In the genomic region with DNA sequence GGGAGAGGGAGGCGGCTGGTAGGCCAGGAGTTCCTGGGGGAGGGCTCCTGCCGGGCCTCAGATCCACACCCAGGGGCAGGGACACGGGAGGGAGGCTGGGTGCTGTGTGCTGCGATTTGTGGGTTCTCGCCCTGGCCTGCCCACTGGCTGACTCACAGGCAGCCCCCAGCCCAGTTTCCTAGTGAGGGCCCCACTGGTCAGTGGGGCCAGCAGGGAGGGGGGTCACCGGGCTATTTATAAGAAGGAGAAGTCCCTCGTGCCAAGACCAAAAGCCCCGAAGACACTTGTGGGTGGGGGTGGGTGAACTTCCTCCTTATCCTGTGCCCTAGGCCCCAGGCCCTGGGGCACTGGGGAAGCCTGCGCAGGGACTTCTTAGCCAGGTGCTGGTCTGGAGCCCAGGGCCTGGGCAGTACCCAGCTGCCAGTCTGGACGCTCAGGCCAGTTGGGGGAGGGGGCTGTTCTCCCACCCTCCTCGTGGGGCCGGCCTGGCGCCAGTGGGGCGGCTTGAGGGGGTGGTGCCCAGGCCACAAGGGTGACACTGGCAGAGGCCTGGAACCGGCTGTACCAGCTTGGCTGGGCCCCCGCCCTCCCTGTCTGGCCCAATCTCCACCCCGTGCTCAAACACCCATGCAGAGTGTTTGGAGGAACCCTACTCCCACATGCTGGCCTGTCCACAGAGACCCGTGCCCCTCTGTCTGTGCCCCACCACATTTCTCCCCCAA, we compare ENCODE assay signal across 9 cellular contexts. TPM values are rescaled to one million over a fixed set of nuclear protein-coding genes. Genes with fewer than 3 reads are reported as not detected.
DNase-seq lines count a peak whose midpoint lies in the region; ATAC-seq, FAIRE-seq and TF ChIP-seq lines count a peak whose summit lies in the region.
"Had no signal": no experiment of that assay in that cellular context is flagged by ENCODE, and none has a peak within 500 bp of the region (broad histone marks: within the 10 kb centered on the region; RNA-seq: fewer than 3 reads in every experiment).

No MANE protein-coding gene starts in this region.

- H3K9ac ChIP-seq in PC-3 (ENCODE audit: low read length): peak overlapping the region; percentile 38

- FAIRE-seq in pancreas (lab: Jason Lieb, UNC): no peak

- no peak for TF ChIP-seq EP300 in esophagus muscularis mucosa (IDR thresholded peaks at IDR 0.05)

- CTCF ChIA-PET in PC-3 (lab: Charles Lee): interaction anchor here (0.6 kb wide), 1 partner anchor 1147 kb away, joined by 3 read pairs; no protein-coding TSS in a partner anchor

- H3F3A ChIP-seq in PC-3 (ENCODE audit: low read length, unreplicated experiment): peaks cover 9% of the 10 kb centered on the region

- peak overlapping the region; percentile 72 for H3K27ac ChIP-seq in PC-3 (ENCODE audit: low read length)
- peak overlapping the region; percentile 97 to 99 (median 99) for H3K27ac ChIP-seq in esophagus muscularis mucosa (replicated peaks in 1 of 4)
- peak overlapping the region; percentile 74 to 99 (median 85) for H3K27ac ChIP-seq in pancreas

- 60% methylated on average over 6 of the region's 18 CpGs for WGBS in esophagus muscularis mucosa
- WGBS in pancreas, 2 donors: 22 to 36% methylated on average over 10 to 18 of the region's 18 CpGs

- no peaks in the 10 kb centered on the region for H3K9me2 ChIP-seq in PC-3 (replicated peaks; ENCODE audit: low read length)

- intact Hi-C loops in PC-3 (cut with micrococcal nuclease): no loop called here
- intact Hi-C loops in esophagus muscularis mucosa (cut with DNase I): no loop called here
- intact Hi-C loops in pancreas (cut with DNase I): no loop called here

- peak overlapping the region; percentile 15; the same call in 1 of the 2 replicates for H2AFZ ChIP-seq in PC-3 (ENCODE audit: low read length)

- no peak for TF ChIP-seq POLR2A in esophagus muscularis mucosa (IDR thresholded peaks at IDR 0.05; ENCODE audit: low read depth)

- no peaks in the 10 kb centered on the region for H4K20me1 ChIP-seq in PC-3 (ENCODE audit: low read length)

- H3K36me3 ChIP-seq in PC-3 (ENCODE audit: low read depth, low read length) (no peaks in the 10 kb centered on the region), esophagus muscularis mucosa (no peaks in the 10 kb centered on the region), pancreas (no peaks in the 10 kb centered on the region)

- H3K9me3 ChIP-seq in PC-3 (ENCODE audit: low read length): no peaks in the 10 kb centered on the region
- H3K9me3 ChIP-seq in esophagus muscularis mucosa: peaks cover 0 to 1% (median 0%) of the 10 kb centered on the region in 4 donors
- no peaks in the 10 kb centered on the region for H3K9me3 ChIP-seq in pancreas

- H3K4me1 ChIP-seq in PC-3 (ENCODE audit: insufficient read depth, low read length) (peaks cover 79% of the 10 kb centered on the region), esophagus muscularis mucosa (peaks cover 63 to 92% (median 84%) of the 10 kb centered on the region in 4 donors), pancreas (peaks cover 16 to 52% (median 31%) of the 10 kb centered on the region in 3 donors)

- BruUV-seq in PC-3 (replicated peaks; lab: Mats Ljungman, UMichigan): no TSS peak

- no peak for TF ChIP-seq CTCF in PC-3 (conservative IDR thresholded peaks at IDR 0.05; ENCODE audit: low read depth, low read length)
- no peak for TF ChIP-seq CTCF in esophagus muscularis mucosa (IDR thresholded peaks at IDR 0.05)
- no peak for TF ChIP-seq CTCF in pancreas (IDR thresholded peaks at IDR 0.05)

- H3K27me3 ChIP-seq in PC-3 (ENCODE audit: low read length): no peaks in the 10 kb centered on the region
- no peaks in the 10 kb centered on the region for H3K27me3 ChIP-seq in esophagus muscularis mucosa
- H3K27me3 ChIP-seq in pancreas: no peaks in the 10 kb centered on the region

- DNase-seq in CMK (ENCODE audit: low read depth): peak; percentile 83
- peak; percentile 75 for DNase-seq in PC-3
- no peak for DNase-seq in esophagus muscularis mucosa (ENCODE audit: extremely low spot score)
- DNase-seq in pancreas: peak in 5 of 6 donors; percentile 77 to 88 (median 87)
- DNase-seq in NCI-H82 (lab: John Stamatoyannopoulos, UW): no peak
- no peak for DNase-seq in central memory CD4-positive, alpha-beta T cell
- no peak for DNase-seq in T-helper 1 cell
- DNase-seq: activated CD4-positive, alpha-beta T cell treated with anti-CD3 and anti-CD28 coated beads, Interleukin-2, amount 10 ng/mL, durations not matched to agents 7 days and 5 days had no signal

- H3K79me2 ChIP-seq in PC-3 (ENCODE audit: low read length): peaks cover under 1% of the 10 kb centered on the region; the same call in 1 of the 2 replicates

- H3K4me3 ChIP-seq in PC-3 (ENCODE audit: low read length): no peak overlapping the region
- H3K4me3 ChIP-seq in esophagus muscularis mucosa: no peak overlapping the region
- H3K4me3 ChIP-seq in pancreas: peak overlapping the region in 1 of 4 donors; percentile 14

- POLR2A ChIA-PET in PC-3 (lab: Charles Lee; ENCODE audit: unreplicated experiment): no interaction called here

- ATAC-seq in PC-3 (no peak), pancreas (peak in 3 of 4 donors; percentile 1 to 28 (median 8)), GM21515 (IDR thresholded peaks at IDR 0.05; ENCODE audit: unreplicated experiment) (no peak)

- peak overlapping the region; percentile 38 for H3K4me2 ChIP-seq in PC-3 (ENCODE audit: low read length)

RNA-seq across cellular contexts. Expression of gene JUNB, which starts 5.0 kb away (rescaled TPM):
- total RNA-seq in PC-3 (2014; rRNA removed) (343 and 391 TPM in 2 replicates), esophagus muscularis mucosa (1,000 to 10,000 TPM in 1 of 4 donors, 100 to 1,000 TPM in 2, 10 to 100 TPM in 1; 82.2 to 1,609 (median 182) TPM), pancreas (100 to 1,000 TPM in 2 of 6 donors, 10 to 100 TPM in 4; 41.6 to 109 (median 70.7) TPM)
- polyA plus RNA-seq in pancreas: 100 to 1,000 TPM; 172 to 206 TPM

RNA-seq across cellular contexts. Expression of gene HOOK2, which starts 11.0 kb away (rescaled TPM):
- total RNA-seq in PC-3 (2014; rRNA removed): 95.2 and 95.7 TPM in 2 replicates
- 10 to 100 TPM in 3 of 4 donors, 1 to 10 TPM in 1; 7.1 to 17.0 (median 12.6) TPM for total RNA-seq in esophagus muscularis mucosa
- 10 to 100 TPM; 37.7 to 60.9 (median 49.0) TPM for total RNA-seq in pancreas
- 100 to 1,000 TPM; 268 to 300 TPM for polyA plus RNA-seq in pancreas

RNA-seq across cellular contexts. Expression of gene PRDX2, which starts 15.3 kb away (rescaled TPM):
- total RNA-seq in PC-3 (2014; rRNA removed) (729 and 746 TPM in 2 replicates), esophagus muscularis mucosa (100 to 1,000 TPM; 236 to 275 (median 250) TPM), pancreas (100 to 1,000 TPM in 4 of 6 donors, 10 to 100 TPM in 2; 77.5 to 109 (median 103) TPM)
- 100 to 1,000 TPM in 1 of 2 donors, 10 to 100 TPM in 1; 75.8 to 172 TPM for polyA plus RNA-seq in pancreas

RNA-seq across cellular contexts. Expression of gene THSD8, which starts 15.6 kb away (rescaled TPM):
- not detected in 2 replicates for total RNA-seq in PC-3 (2014; rRNA removed)
- total RNA-seq in esophagus muscularis mucosa: under 1 TPM in 1 of 4 donors, not detected in 3; 0.65 TPM
- total RNA-seq in pancreas: 1 to 10 TPM in 5 of 6 donors, under 1 TPM in 1; 0.90 to 3.9 (median 2.1) TPM
- polyA plus RNA-seq in pancreas: 1 to 10 TPM; 1.3 to 2.0 TPM

RNA-seq across cellular contexts. Expression of gene RNASEH2A, which starts 20.1 kb away (rescaled TPM):
- total RNA-seq in PC-3 (2014; rRNA removed) (118 and 120 TPM in 2 replicates), esophagus muscularis mucosa (1 to 10 TPM; 2.7 to 6.6 (median 4.2) TPM), pancreas (1 to 10 TPM; 1.7 to 6.0 (median 3.0) TPM)
- 1 to 10 TPM; 3.9 to 5.5 TPM for polyA plus RNA-seq in pancreas

Comparison
In these comparisons a context has a peak if more than half of its experiments do, and no peak if none do; other contexts are left out.
1. DNase-seq: peak in CMK (single experiment), PC-3 (single experiment) and pancreas (5 of 6); none in esophagus muscularis mucosa (single experiment), NCI-H82 (single experiment), central memory CD4-positive, alpha-beta T cell (single experiment) and T-helper 1 cell (0 of 5).
2. ATAC-seq: peak in pancreas (3 of 4); none in PC-3 (single experiment) and GM21515 (single experiment).
3. Peak in every context shown above with its lines, with median percentiles within 50 percentile points of each other: H3K27ac ChIP-seq.